Comparison of ENCODE assay signal across 25 cellular contexts in the genomic region with DNA sequence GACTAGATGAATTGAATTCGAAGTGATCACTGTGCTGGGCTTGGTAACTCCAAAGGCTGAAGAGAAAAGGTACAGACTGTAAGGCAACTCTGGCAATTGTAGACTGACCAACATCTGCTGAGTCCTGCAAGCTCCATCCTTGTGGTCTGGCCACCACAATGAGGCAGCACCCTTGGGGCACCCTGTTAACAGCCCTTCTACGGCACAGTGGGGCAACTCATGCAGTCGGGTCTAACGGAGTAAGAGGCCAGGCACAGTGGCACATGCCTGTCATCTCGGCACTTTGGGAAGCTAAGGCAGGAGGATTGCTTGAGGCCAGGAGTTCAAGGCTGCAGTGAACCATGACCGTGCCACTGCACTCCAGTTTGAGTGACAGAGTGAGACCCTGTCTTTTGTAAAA.
"Had no signal": no experiment of that assay in that cellular context is flagged by ENCODE, and none has a peak within 500 bp of the region (broad histone marks: within the 10 kb centered on the region; RNA-seq: fewer than 3 reads in every experiment).

No MANE protein-coding gene starts in this region.

- ATAC-seq: activated T-cell treated with anti-CD3 and anti-CD28 coated beads, Interleukin-2, amount 50 U/mL, for 4 hours; Panc1 had no signal

- FAIRE-seq: astrocyte had no signal

- H3K27me3 ChIP-seq: MG63 had no signal

- DNase-seq: activated CD4-positive, alpha-beta memory T cell treated with anti-CD3 and anti-CD28 coated beads for 36 hours; activated CD4-positive, alpha-beta T cell treated with anti-CD3 and anti-CD28 coated beads for 48 hours; activated CD4-positive, CD25-positive, alpha-beta regulatory T cell treated with anti-CD3 and anti-CD28 coated beads, Interleukin-2, amount 50 U/mL, for 72 hours; activated CD8-positive, alpha-beta memory T cell treated with anti-CD3 and anti-CD28 coated beads for 24 hours; activated gamma-delta T cell; activated naive CD4-positive, alpha-beta T cell treated with anti-CD3 and anti-CD28 coated beads for 36 hours; activated T-cell treated with anti-CD3 and anti-CD28 coated beads, Interleukin-2, amount 50 U/mL, for 4 hours; amygdala; MG63; MV-4-11; NCI-H1105; NCI-H1436; NCI-H1694 treated with DMSO at 0.1 percent for 48 hours; NCI-H2029 treated with DMSO at 0.1 percent for 48 hours; NCI-H345; NCI-H510A; NCI-H526 treated with DMSO at 0.1 percent for 48 hours; NK-92 treated with Interleukin-12 subunit alpha and Interleukin-12 subunit beta, amount 100 ng/mL, for 24 hours; OCI-M1; SHP77 treated with DMSO at 0.1 percent for 48 hours; T-helper 1 cell had no signal

- H3K9me3 ChIP-seq: MG63 had no signal

- H3K4me3 Mint-ChIP-seq: activated CD4-positive, alpha-beta memory T cell treated with anti-CD3 and anti-CD28 coated beads for 36 hours; activated naive CD4-positive, alpha-beta T cell treated with anti-CD3 and anti-CD28 coated beads for 36 hours; activated naive CD8-positive, alpha-beta T cell; activated T-cell treated with anti-CD3 and anti-CD28 coated beads, Interleukin-2, amount 50 U/mL, for 4 hours had no signal

- H3K9me3 Mint-ChIP-seq: activated CD4-positive, alpha-beta memory T cell treated with anti-CD3 and anti-CD28 coated beads for 36 hours; activated naive CD4-positive, alpha-beta T cell treated with anti-CD3 and anti-CD28 coated beads for 36 hours; activated T-cell treated with anti-CD3 and anti-CD28 coated beads, Interleukin-2, amount 50 U/mL, for 4 hours had no signal

- H3K27ac ChIP-seq: SK-N-MC had no signal

- H3K4me3 ChIP-seq: MG63, SK-N-MC had no signal

- H3K27ac Mint-ChIP-seq: activated CD4-positive, alpha-beta memory T cell treated with anti-CD3 and anti-CD28 coated beads for 36 hours; activated naive CD4-positive, alpha-beta T cell treated with anti-CD3 and anti-CD28 coated beads for 36 hours; activated naive CD8-positive, alpha-beta T cell had no signal

- H3K27me3 Mint-ChIP-seq: activated CD4-positive, alpha-beta memory T cell treated with anti-CD3 and anti-CD28 coated beads for 36 hours; activated naive CD8-positive, alpha-beta T cell had no signal
